In genomic region chr10:111203615-111204014, GRCh38 we compare ENCODE assay signal across 17 cellular contexts.
"Had no signal": no experiment of that assay in that cellular context is flagged by ENCODE, and none has a peak within 500 bp of the region (broad histone marks: within the 10 kb centered on the region; RNA-seq: fewer than 3 reads in every experiment).

No MANE protein-coding gene starts in this region.

- H3K9me3 ChIP-seq: ascending aorta, left lung had no signal

- DNase-seq: activated CD4-positive, alpha-beta T cell treated with anti-CD3 and anti-CD28 coated beads for 1 hour; activated CD4-positive, alpha-beta T cell treated with anti-CD3 and anti-CD28 coated beads, Interleukin-2, amount 50 U/mL, for 1 hour; activated CD8-positive, alpha-beta T cell treated with anti-CD3 and anti-CD28 coated beads, Interleukin-2, amount 10 ng/mL, durations not matched to agents 7 days and 5 days; activated gamma-delta T cell; activated naive CD4-positive, alpha-beta T cell treated with anti-CD3 and anti-CD28 coated beads, Interleukin-2, amount 50 U/mL, for 16 hours; activated naive CD8-positive, alpha-beta T cell treated with anti-CD3 and anti-CD28 coated beads, Interleukin-2, amount 50 U/mL, for 24 hours; effector memory CD4-positive, alpha-beta T cell; left lung; midbrain; natural killer cell; stimulated activated CD4-positive, alpha-beta T cell treated with anti-CD3 and anti-CD28 coated beads, Interleukin-1b, Interleukin-23, amount 100 ng/mL, for 48 hours; T-helper 9 cell; trophoblast cell had no signal

- H3K4me3 ChIP-seq: ascending aorta, left lung, skin epidermis had no signal

- H3K4me1 ChIP-seq: ascending aorta, left lung had no signal

- H3K27me3 ChIP-seq: ascending aorta, left lung had no signal

- ATAC-seq: activated CD8-positive, alpha-beta T cell treated with anti-CD3 and anti-CD28 coated beads, Interleukin-2, amount 10 ng/mL, durations not matched to agents 7 days and 5 days; activated naive CD8-positive, alpha-beta T cell treated with anti-CD3 and anti-CD28 coated beads, Interleukin-2, amount 50 U/mL, for 24 hours; left lung; natural killer cell had no signal

- H3K36me3 ChIP-seq: ascending aorta, left lung had no signal

- FAIRE-seq: colon, keratinocyte had no signal

- H3K27ac ChIP-seq: ascending aorta, left lung had no signal
